19 cellular contexts compared by ENCODE assay signal in genomic region chr2:69059731-69060290, GRCh38. TPM values are rescaled to one million over a fixed set of nuclear protein-coding genes. Genes with fewer than 3 reads are reported as not detected.
"Had no signal": no experiment of that assay in that cellular context is flagged by ENCODE, and none has a peak within 500 bp of the region (broad histone marks: within the 10 kb centered on the region; RNA-seq: fewer than 3 reads in every experiment).

No MANE protein-coding gene starts in this region.

- DNase-seq: activated CD4-positive, alpha-beta T cell treated with anti-CD3 and anti-CD28 coated beads, Interleukin-2, amount 50 U/mL, for 48 hours; activated CD8-positive, alpha-beta memory T cell treated with anti-CD3 and anti-CD28 coated beads, Interleukin-2, amount 10 ng/mL, durations not matched to agents 7 days and 5 days; activated gamma-delta T cell treated with Interleukin-2 at 50 U/mL for 16 hours; activated naive CD8-positive, alpha-beta T cell treated with anti-CD3 and anti-CD28 coated beads, Interleukin-2, amount 10 ng/mL, durations not matched to agents 7 days and 5 days; activated T-cell treated with anti-CD3 and anti-CD28 coated beads, Interleukin-2, amount 50 U/mL, for 24 hours; body of pancreas; effector memory CD4-positive, alpha-beta T cell; foreskin keratinocyte; mucosa of descending colon; occipital lobe; sigmoid colon; stimulated activated CD4-positive, alpha-beta T cell treated with anti-CD3 and anti-CD28 coated beads, Interleukin-4, amount 100 ng/mL, for 1 hour; stimulated activated CD8-positive, alpha-beta memory T cell treated with anti-CD3 and anti-CD28 coated beads, Interleukin-4, amount 100 ng/mL, for 48 hours; stimulated activated naive CD8-positive, alpha-beta T cell treated with anti-CD3 and anti-CD28 coated beads, Interleukin-15, Interleukin-2, amounts not matched to agents 100 U/mL and 50 U/mL, for 24 hours had no signal

- H3K4me3 ChIP-seq: body of pancreas, mucosa of descending colon, sigmoid colon, suprapubic skin had no signal

- H3K27me3 ChIP-seq: body of pancreas, foreskin keratinocyte, sigmoid colon, suprapubic skin had no signal

- H3K9me3 ChIP-seq: body of pancreas, mucosa of descending colon, sigmoid colon, suprapubic skin had no signal

- H3K27ac ChIP-seq: body of pancreas, epithelial cell of prostate, foreskin keratinocyte, sigmoid colon, suprapubic skin had no signal

- ATAC-seq: activated CD4-positive, CD25-positive, alpha-beta regulatory T cell treated with anti-CD3 and anti-CD28 coated beads, Interleukin-2, amount 50 U/mL, for 24 hours; activated CD8-positive, alpha-beta memory T cell treated with anti-CD3 and anti-CD28 coated beads, Interleukin-2, amount 10 ng/mL, durations not matched to agents 7 days and 5 days; body of pancreas; foreskin keratinocyte; mucosa of descending colon; natural killer cell treated with Interleukin-12 subunit alpha and Interleukin-12 subunit beta and Interleukin-15 and Interleukin-18, amount 100 ng/mL, for 72 hours; stimulated activated naive CD8-positive, alpha-beta T cell treated with anti-CD3 and anti-CD28 coated beads, Interleukin-15, Interleukin-2, amounts not matched to agents 100 U/mL and 50 U/mL, for 24 hours had no signal

- H3K36me3 ChIP-seq: sigmoid colon, suprapubic skin had no signal

RNA-seq across cellular contexts. Expression of gene ANTXR1, which starts 46.8 kb away (rescaled TPM):
- total RNA-seq: T-helper 2 cell treated with Interferon-gamma antibody and Interleukin-4, amounts not matched to agents 100 ng/mL and 5 ng/mL, for 36 hours had no signal
